ENCODE assay signal across 2 cellular contexts in genomic region chr6:30942338-30943060, GRCh38.
TF ChIP-seq lines count a peak whose summit lies in the region.

No MANE protein-coding gene starts in this region.

TF ChIP-seq in IMR-90, 13 proteins besides CTCF, POLR2A, EP300 and RAD21 (continued from another document):
- TF ChIP-seq MAFK (IDR thresholded peaks at IDR 0.05; ENCODE audit: low read depth, low read length) = no peak
- TF ChIP-seq RFX5 (IDR thresholded peaks at IDR 0.05; ENCODE audit: low read depth, low read length) = no peak
- TF ChIP-seq RCOR1 (IDR thresholded peaks at IDR 0.05; ENCODE audit: insufficient replicate concordance, low read length) = no peak
- no peak for TF ChIP-seq ELK1 (IDR thresholded peaks at IDR 0.05; ENCODE audit: borderline replicate concordance, low read depth, low read length)
- TF ChIP-seq NFE2L2 (IDR thresholded peaks at IDR 0.05; ENCODE audit: low read depth, low read length) = no peak
- TF ChIP-seq FOS (IDR thresholded peaks at IDR 0.05; ENCODE audit: low read depth, low read length) = no peak
- TF ChIP-seq, protein P1, sequence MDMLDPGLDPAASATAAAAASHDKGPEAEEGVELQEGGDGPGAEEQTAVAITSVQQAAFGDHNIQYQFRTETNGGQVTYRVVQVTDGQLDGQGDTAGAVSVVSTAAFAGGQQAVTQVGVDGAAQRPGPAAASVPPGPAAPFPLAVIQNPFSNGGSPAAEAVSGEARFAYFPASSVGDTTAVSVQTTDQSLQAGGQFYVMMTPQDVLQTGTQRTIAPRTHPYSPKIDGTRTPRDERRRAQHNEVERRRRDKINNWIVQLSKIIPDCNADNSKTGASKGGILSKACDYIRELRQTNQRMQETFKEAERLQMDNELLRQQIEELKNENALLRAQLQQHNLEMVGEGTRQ (IDR thresholded peaks at IDR 0.05; ENCODE audit: low read depth, low read length) = peak; percentile 46; the same call in 1 of the 2 replicates
- no peak for TF ChIP-seq CEBPB (IDR thresholded peaks at IDR 0.05; ENCODE audit: low read depth, low read length)

TF ChIP-seq in liver, 16 proteins besides CTCF, POLR2A, EP300 and RAD21 (continued from another document):
- TF ChIP-seq ZBTB33 (IDR thresholded peaks at IDR 0.05) = no peak
- no peak for TF ChIP-seq YY1 (IDR thresholded peaks at IDR 0.05)
- TF ChIP-seq FOXA2 (IDR thresholded peaks at IDR 0.05) = no peak
- TF ChIP-seq, protein P2, sequence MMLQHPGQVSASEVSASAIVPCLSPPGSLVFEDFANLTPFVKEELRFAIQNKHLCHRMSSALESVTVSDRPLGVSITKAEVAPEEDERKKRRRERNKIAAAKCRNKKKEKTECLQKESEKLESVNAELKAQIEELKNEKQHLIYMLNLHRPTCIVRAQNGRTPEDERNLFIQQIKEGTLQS (IDR thresholded peaks at IDR 0.05) = no peak
- TF ChIP-seq, protein P3, sequence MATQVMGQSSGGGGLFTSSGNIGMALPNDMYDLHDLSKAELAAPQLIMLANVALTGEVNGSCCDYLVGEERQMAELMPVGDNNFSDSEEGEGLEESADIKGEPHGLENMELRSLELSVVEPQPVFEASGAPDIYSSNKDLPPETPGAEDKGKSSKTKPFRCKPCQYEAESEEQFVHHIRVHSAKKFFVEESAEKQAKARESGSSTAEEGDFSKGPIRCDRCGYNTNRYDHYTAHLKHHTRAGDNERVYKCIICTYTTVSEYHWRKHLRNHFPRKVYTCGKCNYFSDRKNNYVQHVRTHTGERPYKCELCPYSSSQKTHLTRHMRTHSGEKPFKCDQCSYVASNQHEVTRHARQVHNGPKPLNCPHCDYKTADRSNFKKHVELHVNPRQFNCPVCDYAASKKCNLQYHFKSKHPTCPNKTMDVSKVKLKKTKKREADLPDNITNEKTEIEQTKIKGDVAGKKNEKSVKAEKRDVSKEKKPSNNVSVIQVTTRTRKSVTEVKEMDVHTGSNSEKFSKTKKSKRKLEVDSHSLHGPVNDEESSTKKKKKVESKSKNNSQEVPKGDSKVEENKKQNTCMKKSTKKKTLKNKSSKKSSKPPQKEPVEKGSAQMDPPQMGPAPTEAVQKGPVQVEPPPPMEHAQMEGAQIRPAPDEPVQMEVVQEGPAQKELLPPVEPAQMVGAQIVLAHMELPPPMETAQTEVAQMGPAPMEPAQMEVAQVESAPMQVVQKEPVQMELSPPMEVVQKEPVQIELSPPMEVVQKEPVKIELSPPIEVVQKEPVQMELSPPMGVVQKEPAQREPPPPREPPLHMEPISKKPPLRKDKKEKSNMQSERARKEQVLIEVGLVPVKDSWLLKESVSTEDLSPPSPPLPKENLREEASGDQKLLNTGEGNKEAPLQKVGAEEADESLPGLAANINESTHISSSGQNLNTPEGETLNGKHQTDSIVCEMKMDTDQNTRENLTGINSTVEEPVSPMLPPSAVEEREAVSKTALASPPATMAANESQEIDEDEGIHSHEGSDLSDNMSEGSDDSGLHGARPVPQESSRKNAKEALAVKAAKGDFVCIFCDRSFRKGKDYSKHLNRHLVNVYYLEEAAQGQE (IDR thresholded peaks at IDR 0.05) = no peak
- TF ChIP-seq, protein P4, sequence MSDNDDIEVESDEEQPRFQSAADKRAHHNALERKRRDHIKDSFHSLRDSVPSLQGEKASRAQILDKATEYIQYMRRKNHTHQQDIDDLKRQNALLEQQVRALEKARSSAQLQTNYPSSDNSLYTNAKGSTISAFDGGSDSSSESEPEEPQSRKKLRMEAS (IDR thresholded peaks at IDR 0.05) = no peak
